7 cellular contexts compared by ENCODE assay signal in genomic region chr17:21415166-21415990, GRCh38. TPM values are rescaled to one million over a fixed set of nuclear protein-coding genes. Genes with fewer than 3 reads are reported as not detected.
"Had no signal": no experiment of that assay in that cellular context is flagged by ENCODE, and none has a peak within 500 bp of the region (broad histone marks: within the 10 kb centered on the region; RNA-seq: fewer than 3 reads in every experiment).

No MANE protein-coding gene starts in this region.

RNA-seq across cellular contexts. Expression of gene KCNJ12, which starts 39.2 kb away (rescaled TPM):
- total RNA-seq: activated CD4-positive, alpha-beta memory T cell treated with anti-CD3 and anti-CD28 coated beads for 36 hours; activated CD4-positive, alpha-beta T cell treated with anti-CD3 and anti-CD28 coated beads for 36 hours; activated CD4-positive, alpha-beta T cell treated with anti-CD3 and anti-CD28 coated beads, Interleukin-2, amount 10 ng/mL, durations not matched to agents 24 days and 14 days; activated CD8-positive, alpha-beta memory T cell treated with anti-CD3 and anti-CD28 coated beads for 36 hours; activated CD8-positive, alpha-beta memory T cell treated with anti-CD3 and anti-CD28 coated beads, Interleukin-2, amount 10 ng/mL, durations not matched to agents 7 days and 5 days; activated CD8-positive, alpha-beta T cell treated with anti-CD3 and anti-CD28 coated beads, Interleukin-2, amount 10 ng/mL, durations not matched to agents 7 days and 5 days; activated T-cell treated with anti-CD3 and anti-CD28 coated beads, Interleukin-2, amount 50 U/mL, for 72 hours had no signal
